Comparison of ENCODE assay signal across 8 cellular contexts in the genomic region with DNA sequence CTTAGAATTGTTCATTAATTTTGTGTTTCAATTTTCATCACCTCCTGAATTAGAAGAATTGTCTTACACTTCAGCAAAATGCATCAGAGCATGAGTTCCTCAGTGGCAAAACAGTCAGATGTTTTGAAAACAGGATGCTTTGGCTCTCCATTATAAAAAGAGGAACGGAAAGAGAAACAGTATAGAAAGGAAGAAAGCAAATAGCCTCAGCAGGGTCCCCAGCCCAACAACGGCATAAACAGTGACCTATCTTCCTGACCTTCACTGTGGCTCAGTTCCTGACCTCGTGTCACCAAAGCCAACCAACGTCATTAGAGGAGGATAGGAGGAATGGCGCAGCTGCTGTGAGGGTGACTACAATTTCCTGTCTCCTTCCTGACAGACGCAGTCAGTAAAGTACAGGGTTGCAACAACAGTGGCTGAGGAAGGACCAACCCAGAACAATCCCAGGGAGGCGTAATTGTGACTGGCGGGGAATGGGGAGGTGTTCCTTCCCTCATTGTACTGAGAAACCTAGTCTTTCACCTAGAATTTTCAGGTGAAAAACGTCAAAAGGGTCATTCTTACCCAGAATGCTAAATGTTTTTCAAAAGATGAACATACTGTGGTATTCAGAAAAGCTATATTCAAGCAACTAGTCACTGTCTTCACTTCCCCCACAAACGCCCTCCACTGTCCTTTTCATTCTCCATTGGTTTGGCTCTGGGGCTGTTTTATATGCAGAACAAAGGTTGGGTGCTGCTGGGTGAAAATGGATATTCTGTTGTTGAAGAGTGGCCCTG.
DNase-seq lines count a peak whose midpoint lies in the region; ATAC-seq and TF ChIP-seq lines count a peak whose summit lies in the region.

No MANE protein-coding gene starts in this region.

- H3K27ac Mint-ChIP-seq in activated T-helper 2 cell treated with anti-CD3 and anti-CD28 coated beads, Interferon-gamma antibody, Interleukin-2, Interleukin-4, amounts not matched to agents 10 μg/mL and 5 μg/mL and 100 μg/mL, durations not matched to agents 14 hours and 24 hours and 36 hours = peak overlapping the region; percentile 96

- ATAC-seq in GM18498 (IDR thresholded peaks at IDR 0.05; ENCODE audit: unreplicated experiment) (peak; percentile 89), HG02678 (IDR thresholded peaks at IDR 0.05; ENCODE audit: unreplicated experiment) (peak; percentile 78), left cardiac atrium (peak; percentile 79 to 80)

- H3K27me3 Mint-ChIP-seq in activated T-helper 2 cell treated with anti-CD3 and anti-CD28 coated beads, Interferon-gamma antibody, Interleukin-2, Interleukin-4, amounts not matched to agents 10 μg/mL and 5 μg/mL and 100 μg/mL, durations not matched to agents 14 hours and 24 hours and 36 hours (ENCODE audit: low read depth) = no peaks in the 10 kb centered on the region

- H3K36me3 ChIP-seq in OCI-LY7 (ENCODE audit: insufficient read depth, low read length) = peaks cover 13% of the 10 kb centered on the region

- intact Hi-C loops in OCI-LY7 (cut with micrococcal nuclease; ENCODE audit: unreplicated experiment) (loop anchor here (2.0 kb wide), 3 partner anchors 45 to 1095 kb away; partner anchors contain the start of gene SERBP1), left cardiac atrium (cut with DNase I) (loop anchor here in 1 of 2 donors (1.0 kb wide), 1 partner anchor 65 kb away; no protein-coding TSS in a partner anchor)
- intact Hi-C loops in activated T-helper 2 cell treated with anti-CD3 and anti-CD28 coated beads, Interferon-gamma antibody, Interleukin-2, Interleukin-4, amounts not matched to agents 10 μg/mL and 5 μg/mL and 100 μg/mL, durations not matched to agents 14 hours and 24 hours and 36 hours (cut with micrococcal nuclease) = loop anchor here (1.0 to 10.0 kb wide), 6 partner anchors 14 to 109 kb away; no protein-coding TSS in a partner anchor

- POLR2A ChIA-PET in OCI-LY7 (lab: Charles Lee) = interaction anchor here (0.6 to 9.5 kb wide), 5 partner anchors 9 to 408 kb away, joined by 3 to 97 read pairs (median 7); no protein-coding TSS in a partner anchor

- H3K4me3 Mint-ChIP-seq in activated T-helper 2 cell treated with anti-CD3 and anti-CD28 coated beads, Interferon-gamma antibody, Interleukin-2, Interleukin-4, amounts not matched to agents 10 μg/mL and 5 μg/mL and 100 μg/mL, durations not matched to agents 14 hours and 24 hours and 36 hours (ENCODE audit: low read depth) = peak overlapping the region; percentile 97

- DNase-seq in OCI-LY7 (ENCODE audit: low spot score) (peak; percentile 93), left cardiac atrium (peak; percentile 83), T1000 (lab: John Stamatoyannopoulos, UW) (no peak), inferior parietal cortex (ENCODE audit: extremely low spot score) (no peak)
- DNase-seq in activated T-helper 2 cell treated with anti-CD3 and anti-CD28 coated beads, Interferon-gamma antibody, Interleukin-2, Interleukin-4, amounts not matched to agents 10 μg/mL and 5 μg/mL and 100 μg/mL, durations not matched to agents 14 hours and 24 hours and 36 hours (ENCODE audit: low spot score) = peak; percentile 50
- peak; percentile 35 for DNase-seq in stimulated activated CD4-positive, alpha-beta T cell treated with anti-CD3 and anti-CD28 coated beads, Interleukin-12 subunit alpha, Interleukin-12 subunit beta, amount 100 ng/mL, for 4 hours

- no peaks in the 10 kb centered on the region for H4K20me1 ChIP-seq in OCI-LY7 (ENCODE audit: insufficient read depth, low read length)

- peaks cover 76% of the 10 kb centered on the region; the same call in 1 of the 2 replicates for H3K79me2 ChIP-seq in OCI-LY7 (ENCODE audit: insufficient read depth, low read depth, low read length)

- peaks cover 3% of the 10 kb centered on the region; the same call in 1 of the 2 replicates for H3K9me3 ChIP-seq in OCI-LY7 (ENCODE audit: low read length)

- H3K27ac ChIP-seq in OCI-LY7 (ENCODE audit: low read depth, low read length, poor library complexity, severe bottlenecking) = peak overlapping the region; percentile 93

- CTCF ChIA-PET in OCI-LY7 (lab: Charles Lee; ENCODE audit: unreplicated experiment) = interaction anchor here (1.0 kb wide), 1 partner anchor 111 kb away, joined by 3 read pairs; no protein-coding TSS in a partner anchor

- peak overlapping the region; percentile 80 for H3K4me2 ChIP-seq in OCI-LY7 (ENCODE audit: low read length)

- H2AFZ ChIP-seq in OCI-LY7 (ENCODE audit: low read length) = peak overlapping the region; percentile 51; the same call in 1 of the 2 replicates

- H3K9me3 Mint-ChIP-seq in activated T-helper 2 cell treated with anti-CD3 and anti-CD28 coated beads, Interferon-gamma antibody, Interleukin-2, Interleukin-4, amounts not matched to agents 10 μg/mL and 5 μg/mL and 100 μg/mL, durations not matched to agents 14 hours and 24 hours and 36 hours = no peaks in the 10 kb centered on the region

- H3K9me2 ChIP-seq in OCI-LY7 (ENCODE audit: insufficient read depth, low read length) = no peaks in the 10 kb centered on the region

- H3K4me3 ChIP-seq in OCI-LY7 (ENCODE audit: low read depth, low read length, poor library complexity, severe bottlenecking) = peak overlapping the region; percentile 77

- TF ChIP-seq CTCF in OCI-LY7 (conservative IDR thresholded peaks at IDR 0.05; ENCODE audit: low read length) = no peak

- H3K4me1 ChIP-seq in OCI-LY7 (ENCODE audit: insufficient read depth, low read length, poor library complexity, severe bottlenecking) = peaks cover 73% of the 10 kb centered on the region

- BruUV-seq in OCI-LY7 (replicated peaks; lab: Mats Ljungman, UMichigan) = no TSS peak

- peaks cover 50% of the 10 kb centered on the region for H3K4me1 Mint-ChIP-seq in activated T-helper 2 cell treated with anti-CD3 and anti-CD28 coated beads, Interferon-gamma antibody, Interleukin-2, Interleukin-4, amounts not matched to agents 10 μg/mL and 5 μg/mL and 100 μg/mL, durations not matched to agents 14 hours and 24 hours and 36 hours (ENCODE audit: low read depth)

- H3K36me3 Mint-ChIP-seq in activated T-helper 2 cell treated with anti-CD3 and anti-CD28 coated beads, Interferon-gamma antibody, Interleukin-2, Interleukin-4, amounts not matched to agents 10 μg/mL and 5 μg/mL and 100 μg/mL, durations not matched to agents 14 hours and 24 hours and 36 hours (ENCODE audit: low read depth) = peaks cover 57% of the 10 kb centered on the region

Comparison
In these comparisons a context has a peak if more than half of its experiments do, and no peak if none do; other contexts are left out.
1. DNase-seq: peak in OCI-LY7 (single experiment), activated T-helper 2 cell treated with anti-CD3 and anti-CD28 coated beads, Interferon-gamma antibody, Interleukin-2, Interleukin-4, amounts not matched to agents 10 μg/mL and 5 μg/mL and 100 μg/mL, durations not matched to agents 14 hours and 24 hours and 36 hours (single experiment), left cardiac atrium (single experiment) and stimulated activated CD4-positive, alpha-beta T cell treated with anti-CD3 and anti-CD28 coated beads, Interleukin-12 subunit alpha, Interleukin-12 subunit beta, amount 100 ng/mL, for 4 hours (single experiment); none in T1000 (single experiment) and inferior parietal cortex (single experiment).
2. Peak in every context shown above with its lines, with median percentiles within 50 percentile points of each other: ATAC-seq.